Comparison of ENCODE assay signal across 1 cellular context in the genomic region with DNA sequence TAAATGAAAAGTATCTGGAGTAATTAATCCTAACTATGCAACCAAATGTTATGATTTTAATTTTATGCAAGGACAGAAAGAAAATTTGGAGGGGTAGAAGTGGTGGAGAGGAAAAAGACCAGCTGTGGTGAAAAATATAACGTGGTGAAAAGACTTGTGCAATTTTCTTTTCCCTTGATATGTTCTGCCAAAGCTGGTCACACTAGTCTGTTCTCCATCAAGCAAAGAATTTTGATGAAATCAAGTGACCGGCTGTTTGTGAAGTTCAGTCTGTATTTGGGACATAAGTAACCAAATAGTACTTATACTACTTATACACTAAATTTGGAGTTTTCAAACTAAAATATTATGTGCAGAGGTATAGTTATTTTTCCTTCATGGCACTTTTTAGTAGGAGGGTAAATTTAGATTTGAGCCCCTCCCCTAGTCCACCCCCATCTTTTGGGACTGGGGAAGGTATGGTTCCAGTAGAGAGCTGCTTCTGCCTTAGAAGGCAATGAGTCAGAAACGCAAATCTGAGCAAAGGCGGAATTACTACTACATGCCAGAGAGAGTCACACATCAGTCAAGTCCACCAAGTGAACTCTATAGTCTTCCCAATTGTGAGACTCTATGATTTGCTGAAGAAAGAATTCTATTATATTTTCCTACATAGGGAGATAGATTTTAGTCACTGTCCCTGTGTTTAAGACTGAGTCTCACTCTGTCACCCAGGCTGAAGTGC.
TF ChIP-seq lines count a peak whose summit lies in the region.

No MANE protein-coding gene starts in this region.

TF ChIP-seq in HCT116, 20 proteins besides CTCF, POLR2A, EP300 and RAD21:
- TF ChIP-seq, protein P1, sequence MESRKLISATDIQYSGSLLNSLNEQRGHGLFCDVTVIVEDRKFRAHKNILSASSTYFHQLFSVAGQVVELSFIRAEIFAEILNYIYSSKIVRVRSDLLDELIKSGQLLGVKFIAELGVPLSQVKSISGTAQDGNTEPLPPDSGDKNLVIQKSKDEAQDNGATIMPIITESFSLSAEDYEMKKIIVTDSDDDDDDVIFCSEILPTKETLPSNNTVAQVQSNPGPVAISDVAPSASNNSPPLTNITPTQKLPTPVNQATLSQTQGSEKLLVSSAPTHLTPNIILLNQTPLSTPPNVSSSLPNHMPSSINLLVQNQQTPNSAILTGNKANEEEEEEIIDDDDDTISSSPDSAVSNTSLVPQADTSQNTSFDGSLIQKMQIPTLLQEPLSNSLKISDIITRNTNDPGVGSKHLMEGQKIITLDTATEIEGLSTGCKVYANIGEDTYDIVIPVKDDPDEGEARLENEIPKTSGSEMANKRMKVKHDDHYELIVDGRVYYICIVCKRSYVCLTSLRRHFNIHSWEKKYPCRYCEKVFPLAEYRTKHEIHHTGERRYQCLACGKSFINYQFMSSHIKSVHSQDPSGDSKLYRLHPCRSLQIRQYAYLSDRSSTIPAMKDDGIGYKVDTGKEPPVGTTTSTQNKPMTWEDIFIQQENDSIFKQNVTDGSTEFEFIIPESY (IDR thresholded peaks at IDR 0.05; ENCODE audit: extremely low read depth, insufficient replicate concordance, low read length): no peak
- TF ChIP-seq EGR1 (IDR thresholded peaks at IDR 0.05; ENCODE audit: low read depth) (no peak), TCF7L2 (IDR thresholded peaks at IDR 0.05; ENCODE audit: borderline replicate concordance, extremely low read depth, insufficient read depth, insufficient read length) (no peak), POLR2AphosphoS5 (IDR thresholded peaks at IDR 0.05; ENCODE audit: low read depth, low read length) (no peak), SRF (IDR thresholded peaks at IDR 0.05; ENCODE audit: low read depth) (no peak), FOSL1 (IDR thresholded peaks at IDR 0.05; ENCODE audit: low read depth) (no peak), SP1 (IDR thresholded peaks at IDR 0.05; ENCODE audit: low read depth) (no peak), CEBPB (IDR thresholded peaks at IDR 0.05; ENCODE audit: low read depth) (no peak), ZFX (IDR thresholded peaks at IDR 0.05) (no peak), ZNF274 (IDR thresholded peaks at IDR 0.05; ENCODE audit: low read depth, low read length) (no peak), CBX3 (IDR thresholded peaks at IDR 0.05; ENCODE audit: low read depth) (no peak)
- TF ChIP-seq, protein P2, sequence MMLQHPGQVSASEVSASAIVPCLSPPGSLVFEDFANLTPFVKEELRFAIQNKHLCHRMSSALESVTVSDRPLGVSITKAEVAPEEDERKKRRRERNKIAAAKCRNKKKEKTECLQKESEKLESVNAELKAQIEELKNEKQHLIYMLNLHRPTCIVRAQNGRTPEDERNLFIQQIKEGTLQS (IDR thresholded peaks at IDR 0.05): no peak
